ENCODE assay signal across 1 cellular context in genomic region chr9:76456202-76456926, GRCh38.
A peak's percentile ranks its signal among the peaks of the same experiment; 100 is the strongest.
TF ChIP-seq lines count a peak whose summit lies in the region.

No MANE protein-coding gene starts in this region.

TF ChIP-seq in HepG2, 621 proteins besides CTCF, POLR2A, EP300 and RAD21 (continued from another document and continues in another):
- no peak for TF ChIP-seq DMTF1 (CRISPR knock-in tag; IDR thresholded peaks at IDR 0.05)
- TF ChIP-seq ZNF816 (CRISPR knock-in tag; IDR thresholded peaks at IDR 0.05; ENCODE audit: borderline replicate concordance), result no peak
- TF ChIP-seq, protein P1, sequence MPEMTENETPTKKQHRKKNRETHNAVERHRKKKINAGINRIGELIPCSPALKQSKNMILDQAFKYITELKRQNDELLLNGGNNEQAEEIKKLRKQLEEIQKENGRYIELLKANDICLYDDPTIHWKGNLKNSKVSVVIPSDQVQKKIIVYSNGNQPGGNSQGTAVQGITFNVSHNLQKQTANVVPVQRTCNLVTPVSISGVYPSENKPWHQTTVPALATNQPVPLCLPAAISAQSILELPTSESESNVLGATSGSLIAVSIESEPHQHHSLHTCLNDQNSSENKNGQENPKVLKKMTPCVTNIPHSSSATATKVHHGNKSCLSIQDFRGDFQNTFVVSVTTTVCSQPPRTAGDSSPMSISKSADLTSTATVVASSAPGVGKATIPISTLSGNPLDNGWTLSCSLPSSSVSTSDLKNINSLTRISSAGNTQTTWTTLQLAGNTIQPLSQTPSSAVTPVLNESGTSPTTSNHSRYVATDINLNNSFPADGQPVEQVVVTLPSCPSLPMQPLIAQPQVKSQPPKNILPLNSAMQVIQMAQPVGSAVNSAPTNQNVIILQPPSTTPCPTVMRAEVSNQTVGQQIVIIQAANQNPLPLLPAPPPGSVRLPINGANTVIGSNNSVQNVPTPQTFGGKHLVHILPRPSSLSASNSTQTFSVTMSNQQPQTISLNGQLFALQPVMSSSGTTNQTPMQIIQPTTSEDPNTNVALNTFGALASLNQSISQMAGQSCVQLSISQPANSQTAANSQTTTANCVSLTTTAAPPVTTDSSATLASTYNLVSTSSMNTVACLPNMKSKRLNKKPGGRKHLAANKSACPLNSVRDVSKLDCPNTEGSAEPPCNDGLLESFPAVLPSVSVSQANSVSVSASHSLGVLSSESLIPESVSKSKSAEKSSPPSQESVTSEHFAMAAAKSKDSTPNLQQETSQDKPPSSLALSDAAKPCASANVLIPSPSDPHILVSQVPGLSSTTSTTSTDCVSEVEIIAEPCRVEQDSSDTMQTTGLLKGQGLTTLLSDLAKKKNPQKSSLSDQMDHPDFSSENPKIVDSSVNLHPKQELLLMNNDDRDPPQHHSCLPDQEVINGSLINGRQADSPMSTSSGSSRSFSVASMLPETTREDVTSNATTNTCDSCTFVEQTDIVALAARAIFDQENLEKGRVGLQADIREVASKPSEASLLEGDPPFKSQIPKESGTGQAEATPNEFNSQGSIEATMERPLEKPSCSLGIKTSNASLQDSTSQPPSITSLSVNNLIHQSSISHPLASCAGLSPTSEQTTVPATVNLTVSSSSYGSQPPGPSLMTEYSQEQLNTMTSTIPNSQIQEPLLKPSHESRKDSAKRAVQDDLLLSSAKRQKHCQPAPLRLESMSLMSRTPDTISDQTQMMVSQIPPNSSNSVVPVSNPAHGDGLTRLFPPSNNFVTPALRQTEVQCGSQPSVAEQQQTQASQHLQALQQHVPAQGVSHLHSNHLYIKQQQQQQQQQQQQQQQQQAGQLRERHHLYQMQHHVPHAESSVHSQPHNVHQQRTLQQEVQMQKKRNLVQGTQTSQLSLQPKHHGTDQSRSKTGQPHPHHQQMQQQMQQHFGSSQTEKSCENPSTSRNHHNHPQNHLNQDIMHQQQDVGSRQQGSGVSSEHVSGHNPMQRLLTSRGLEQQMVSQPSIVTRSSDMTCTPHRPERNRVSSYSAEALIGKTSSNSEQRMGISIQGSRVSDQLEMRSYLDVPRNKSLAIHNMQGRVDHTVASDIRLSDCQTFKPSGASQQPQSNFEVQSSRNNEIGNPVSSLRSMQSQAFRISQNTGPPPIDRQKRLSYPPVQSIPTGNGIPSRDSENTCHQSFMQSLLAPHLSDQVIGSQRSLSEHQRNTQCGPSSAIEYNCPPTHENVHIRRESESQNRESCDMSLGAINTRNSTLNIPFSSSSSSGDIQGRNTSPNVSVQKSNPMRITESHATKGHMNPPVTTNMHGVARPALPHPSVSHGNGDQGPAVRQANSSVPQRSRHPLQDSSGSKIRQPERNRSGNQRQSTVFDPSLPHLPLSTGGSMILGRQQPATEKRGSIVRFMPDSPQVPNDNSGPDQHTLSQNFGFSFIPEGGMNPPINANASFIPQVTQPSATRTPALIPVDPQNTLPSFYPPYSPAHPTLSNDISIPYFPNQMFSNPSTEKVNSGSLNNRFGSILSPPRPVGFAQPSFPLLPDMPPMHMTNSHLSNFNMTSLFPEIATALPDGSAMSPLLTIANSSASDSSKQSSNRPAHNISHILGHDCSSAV (CRISPR knock-in tag; IDR thresholded peaks at IDR 0.05; ENCODE audit: borderline replicate concordance), result no peak
- TF ChIP-seq NR2F6 (IDR thresholded peaks at IDR 0.05), result peak; percentile 93
- peak; percentile 91 for TF ChIP-seq NR2F6 (CRISPR knock-in tag; IDR thresholded peaks at IDR 0.05)
- 0 out of 2 replicates have a peak, but pooled peaks have one; percentile 49 for TF ChIP-seq ZNF12 (CRISPR knock-in tag; IDR thresholded peaks at IDR 0.05)
- TF ChIP-seq MATR3 (CRISPR knock-in tag; IDR thresholded peaks at IDR 0.05), result no peak
- no peak for TF ChIP-seq FOSL1 (CRISPR knock-in tag; IDR thresholded peaks at IDR 0.05; ENCODE audit: borderline replicate concordance)
- TF ChIP-seq NR1H2 (CRISPR knock-in tag; IDR thresholded peaks at IDR 0.05; ENCODE audit: borderline replicate concordance, low read depth), result no peak
- peak; percentile 74 for TF ChIP-seq MEF2D (CRISPR knock-in tag; IDR thresholded peaks at IDR 0.05)
- no peak for TF ChIP-seq PAF1 (CRISPR knock-in tag; IDR thresholded peaks at IDR 0.05)
- TF ChIP-seq, protein P2, sequence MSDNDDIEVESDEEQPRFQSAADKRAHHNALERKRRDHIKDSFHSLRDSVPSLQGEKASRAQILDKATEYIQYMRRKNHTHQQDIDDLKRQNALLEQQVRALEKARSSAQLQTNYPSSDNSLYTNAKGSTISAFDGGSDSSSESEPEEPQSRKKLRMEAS (IDR thresholded peaks at IDR 0.05), result no peak
- no peak for TF ChIP-seq HHEX (CRISPR knock-in tag; IDR thresholded peaks at IDR 0.05)
- TF ChIP-seq, protein P3, sequence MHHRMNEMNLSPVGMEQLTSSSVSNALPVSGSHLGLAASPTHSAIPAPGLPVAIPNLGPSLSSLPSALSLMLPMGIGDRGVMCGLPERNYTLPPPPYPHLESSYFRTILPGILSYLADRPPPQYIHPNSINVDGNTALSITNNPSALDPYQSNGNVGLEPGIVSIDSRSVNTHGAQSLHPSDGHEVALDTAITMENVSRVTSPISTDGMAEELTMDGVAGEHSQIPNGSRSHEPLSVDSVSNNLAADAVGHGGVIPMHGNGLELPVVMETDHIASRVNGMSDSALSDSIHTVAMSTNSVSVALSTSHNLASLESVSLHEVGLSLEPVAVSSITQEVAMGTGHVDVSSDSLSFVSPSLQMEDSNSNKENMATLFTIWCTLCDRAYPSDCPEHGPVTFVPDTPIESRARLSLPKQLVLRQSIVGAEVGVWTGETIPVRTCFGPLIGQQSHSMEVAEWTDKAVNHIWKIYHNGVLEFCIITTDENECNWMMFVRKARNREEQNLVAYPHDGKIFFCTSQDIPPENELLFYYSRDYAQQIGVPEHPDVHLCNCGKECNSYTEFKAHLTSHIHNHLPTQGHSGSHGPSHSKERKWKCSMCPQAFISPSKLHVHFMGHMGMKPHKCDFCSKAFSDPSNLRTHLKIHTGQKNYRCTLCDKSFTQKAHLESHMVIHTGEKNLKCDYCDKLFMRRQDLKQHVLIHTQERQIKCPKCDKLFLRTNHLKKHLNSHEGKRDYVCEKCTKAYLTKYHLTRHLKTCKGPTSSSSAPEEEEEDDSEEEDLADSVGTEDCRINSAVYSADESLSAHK (CRISPR knock-in tag; IDR thresholded peaks at IDR 0.05; ENCODE audit: borderline replicate concordance), result no peak
- no peak for TF ChIP-seq JUN (CRISPR knock-in tag; IDR thresholded peaks at IDR 0.05)
- TF ChIP-seq, protein P4, sequence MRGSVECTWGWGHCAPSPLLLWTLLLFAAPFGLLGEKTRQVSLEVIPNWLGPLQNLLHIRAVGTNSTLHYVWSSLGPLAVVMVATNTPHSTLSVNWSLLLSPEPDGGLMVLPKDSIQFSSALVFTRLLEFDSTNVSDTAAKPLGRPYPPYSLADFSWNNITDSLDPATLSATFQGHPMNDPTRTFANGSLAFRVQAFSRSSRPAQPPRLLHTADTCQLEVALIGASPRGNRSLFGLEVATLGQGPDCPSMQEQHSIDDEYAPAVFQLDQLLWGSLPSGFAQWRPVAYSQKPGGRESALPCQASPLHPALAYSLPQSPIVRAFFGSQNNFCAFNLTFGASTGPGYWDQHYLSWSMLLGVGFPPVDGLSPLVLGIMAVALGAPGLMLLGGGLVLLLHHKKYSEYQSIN (CRISPR knock-in tag; IDR thresholded peaks at IDR 0.05; ENCODE audit: borderline replicate concordance), result no peak
- TF ChIP-seq ZNF580 (CRISPR knock-in tag; IDR thresholded peaks at IDR 0.05; ENCODE audit: borderline replicate concordance, low read depth), result no peak
- TF ChIP-seq GATAD1 (CRISPR knock-in tag; IDR thresholded peaks at IDR 0.05), result no peak
- no peak for TF ChIP-seq ZFY (CRISPR knock-in tag; IDR thresholded peaks at IDR 0.05)
- TF ChIP-seq PHF21A (CRISPR knock-in tag; IDR thresholded peaks at IDR 0.05), result peak; percentile 70
- no peak for TF ChIP-seq ZBTB7B (CRISPR knock-in tag; IDR thresholded peaks at IDR 0.05)
- TF ChIP-seq ZNF737 (CRISPR knock-in tag; IDR thresholded peaks at IDR 0.05; ENCODE audit: borderline replicate concordance), result no peak
- TF ChIP-seq, protein P5, sequence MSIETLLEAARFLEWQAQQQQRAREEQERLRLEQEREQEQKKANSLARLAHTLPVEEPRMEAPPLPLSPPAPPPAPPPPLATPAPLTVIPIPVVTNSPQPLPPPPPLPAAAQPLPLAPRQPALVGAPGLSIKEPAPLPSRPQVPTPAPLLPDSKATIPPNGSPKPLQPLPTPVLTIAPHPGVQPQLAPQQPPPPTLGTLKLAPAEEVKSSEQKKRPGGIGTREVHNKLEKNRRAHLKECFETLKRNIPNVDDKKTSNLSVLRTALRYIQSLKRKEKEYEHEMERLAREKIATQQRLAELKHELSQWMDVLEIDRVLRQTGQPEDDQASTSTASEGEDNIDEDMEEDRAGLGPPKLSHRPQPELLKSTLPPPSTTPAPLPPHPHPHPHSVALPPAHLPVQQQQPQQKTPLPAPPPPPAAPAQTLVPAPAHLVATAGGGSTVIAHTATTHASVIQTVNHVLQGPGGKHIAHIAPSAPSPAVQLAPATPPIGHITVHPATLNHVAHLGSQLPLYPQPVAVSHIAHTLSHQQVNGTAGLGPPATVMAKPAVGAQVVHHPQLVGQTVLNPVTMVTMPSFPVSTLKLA (IDR thresholded peaks at IDR 0.05), result no peak
- TF ChIP-seq, protein P6, sequence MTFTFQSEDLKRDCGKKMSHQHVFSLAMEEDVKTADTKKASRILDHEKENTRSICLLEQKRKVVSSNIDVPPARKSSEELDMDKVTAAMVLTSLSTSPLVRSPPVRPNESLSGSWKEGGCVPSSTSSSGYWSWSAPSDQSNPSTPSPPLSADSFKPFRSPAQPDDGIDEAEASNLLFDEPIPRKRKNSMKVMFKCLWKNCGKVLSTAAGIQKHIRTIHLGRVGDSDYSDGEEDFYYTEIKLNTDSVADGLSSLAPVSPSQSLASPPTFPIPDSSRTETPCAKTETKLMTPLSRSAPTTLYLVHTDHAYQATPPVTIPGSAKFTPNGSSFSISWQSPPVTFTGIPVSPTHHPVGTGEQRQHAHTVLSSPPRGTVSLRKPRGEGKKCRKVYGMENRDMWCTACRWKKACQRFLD (CRISPR knock-in tag; IDR thresholded peaks at IDR 0.05; ENCODE audit: borderline replicate concordance), result no peak
- TF ChIP-seq ZNF674 (CRISPR knock-in tag; IDR thresholded peaks at IDR 0.05; ENCODE audit: low read depth), result no peak
- TF ChIP-seq BCL3 (CRISPR knock-in tag; IDR thresholded peaks at IDR 0.05), result no peak
- no peak for TF ChIP-seq ZFP37 (CRISPR knock-in tag; IDR thresholded peaks at IDR 0.05; ENCODE audit: borderline replicate concordance)
- no peak for TF ChIP-seq ATAD3A (CRISPR knock-in tag; IDR thresholded peaks at IDR 0.05)
- TF ChIP-seq KLF11 (CRISPR knock-in tag; IDR thresholded peaks at IDR 0.05), result 0 out of 2 replicates have a peak, but pooled peaks have one; percentile 21
- no peak for TF ChIP-seq PPARG (CRISPR knock-in tag; conservative IDR thresholded peaks at IDR 0.05)
- TF ChIP-seq ZNF616 (CRISPR knock-in tag; IDR thresholded peaks at IDR 0.05; ENCODE audit: low read depth), result no peak
- TF ChIP-seq ATF2 (CRISPR knock-in tag; IDR thresholded peaks at IDR 0.05), result 0 out of 2 replicates have a peak, but pooled peaks have one; percentile 48
- TF ChIP-seq GATA4 (IDR thresholded peaks at IDR 0.05; ENCODE audit: borderline replicate concordance, low read depth), result peak; percentile 98
- peak; percentile 40; the same call in 1 of the 2 replicates for TF ChIP-seq ZNF614 (CRISPR knock-in tag; IDR thresholded peaks at IDR 0.05; ENCODE audit: borderline replicate concordance)
- TF ChIP-seq, protein P7, sequence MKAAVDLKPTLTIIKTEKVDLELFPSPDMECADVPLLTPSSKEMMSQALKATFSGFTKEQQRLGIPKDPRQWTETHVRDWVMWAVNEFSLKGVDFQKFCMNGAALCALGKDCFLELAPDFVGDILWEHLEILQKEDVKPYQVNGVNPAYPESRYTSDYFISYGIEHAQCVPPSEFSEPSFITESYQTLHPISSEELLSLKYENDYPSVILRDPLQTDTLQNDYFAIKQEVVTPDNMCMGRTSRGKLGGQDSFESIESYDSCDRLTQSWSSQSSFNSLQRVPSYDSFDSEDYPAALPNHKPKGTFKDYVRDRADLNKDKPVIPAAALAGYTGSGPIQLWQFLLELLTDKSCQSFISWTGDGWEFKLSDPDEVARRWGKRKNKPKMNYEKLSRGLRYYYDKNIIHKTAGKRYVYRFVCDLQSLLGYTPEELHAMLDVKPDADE (CRISPR knock-in tag; IDR thresholded peaks at IDR 0.05), result no peak
